1 cellular context compared by ENCODE assay signal in the genomic region with DNA sequence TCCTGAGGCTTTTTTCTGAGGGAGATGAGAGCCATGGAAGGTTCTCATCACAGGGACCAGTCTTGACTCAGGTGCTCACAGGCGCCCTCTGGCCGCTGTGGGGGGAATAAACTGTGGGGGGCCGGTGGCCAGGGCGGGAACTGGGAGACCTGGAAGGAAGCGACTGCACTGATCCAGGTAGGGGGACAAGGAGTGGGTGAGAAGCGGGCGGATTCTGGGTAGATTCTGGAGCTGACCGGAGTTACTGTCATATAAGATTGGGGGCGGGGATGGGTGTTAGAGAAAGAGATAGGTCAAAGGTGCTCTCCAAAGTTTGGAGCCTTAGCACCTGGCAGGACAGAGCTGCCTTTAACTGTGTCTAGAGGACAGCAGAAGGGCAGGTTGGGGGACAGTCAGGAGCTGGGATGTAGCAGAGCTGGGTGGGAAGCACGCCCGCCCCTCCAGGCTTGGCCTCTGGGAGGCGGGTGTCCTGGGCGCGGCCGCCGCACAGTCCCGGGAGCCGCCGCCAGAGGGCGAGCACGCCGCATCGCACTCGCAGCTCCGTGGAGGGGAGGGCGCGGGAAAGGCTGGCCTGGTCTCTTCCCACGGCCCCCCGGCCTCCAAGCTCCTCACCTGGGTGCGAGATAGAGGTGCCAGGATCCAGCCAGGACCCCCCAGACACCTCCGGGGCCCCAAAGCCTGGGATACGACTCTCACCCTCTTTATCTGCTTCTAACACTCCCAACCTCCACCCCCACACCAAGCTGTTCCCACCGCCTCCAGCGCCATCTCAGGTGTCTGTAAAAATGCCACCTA.
TF ChIP-seq lines count a peak whose summit lies in the region.

No MANE protein-coding gene starts in this region.

TF ChIP-seq in neural cell, 6 proteins besides CTCF, POLR2A, EP300 and RAD21:
- TF ChIP-seq REST (IDR thresholded peaks at IDR 0.05; ENCODE audit: borderline replicate concordance): no peak
- TF ChIP-seq TAF1 (IDR thresholded peaks at IDR 0.05; ENCODE audit: low read depth): no peak
- no peak for TF ChIP-seq EZH2 (IDR thresholded peaks at IDR 0.05; ENCODE audit: borderline replicate concordance, insufficient read depth, low read length, poor library complexity, severe bottlenecking)
- no peak for TF ChIP-seq POLR2AphosphoS5 (IDR thresholded peaks at IDR 0.05)
- peak; percentile 20 for TF ChIP-seq MXI1 (conservative IDR thresholded peaks at IDR 0.05; ENCODE audit: poor library complexity, severe bottlenecking)
- TF ChIP-seq SMC3 (conservative IDR thresholded peaks at IDR 0.05; ENCODE audit: poor library complexity): peak; percentile 88
